In the genomic region with DNA sequence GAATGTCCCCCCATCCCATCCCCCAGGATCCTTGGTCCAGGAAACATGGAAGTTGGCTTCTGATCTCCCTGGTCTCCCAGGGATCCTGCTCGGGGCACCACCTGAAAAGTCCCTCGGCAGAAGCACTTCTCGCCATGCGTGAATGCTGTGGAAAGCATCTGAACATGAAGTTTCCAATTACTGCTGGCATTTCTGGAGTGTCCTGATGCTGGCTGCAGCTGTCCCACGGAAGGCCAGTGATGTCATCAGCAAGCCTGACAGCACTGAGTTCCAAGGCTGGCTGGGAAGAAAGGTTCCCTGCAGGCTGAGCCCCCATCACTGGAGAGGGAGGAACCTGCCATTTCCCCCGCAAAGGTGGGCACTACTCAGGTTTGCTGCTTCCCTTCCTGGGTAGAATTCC, we compare ENCODE assay signal across 1 cellular context.
TF ChIP-seq lines count a peak whose summit lies in the region.

No MANE protein-coding gene starts in this region.

TF ChIP-seq in HEK293, 187 proteins besides CTCF, POLR2A, EP300 and RAD21:
- TF ChIP-seq ZBTB11 (tag by site-specific recombination; conservative IDR thresholded peaks at IDR 0.05; ENCODE audit: low read depth), result no peak
- TF ChIP-seq ZNF513 (tag by site-specific recombination; IDR thresholded peaks at IDR 0.05), result no peak
- TF ChIP-seq ZNF830 (tag by site-specific recombination; IDR thresholded peaks at IDR 0.05; ENCODE audit: low read depth), result no peak
- TF ChIP-seq ZNF664 (tag by site-specific recombination; IDR thresholded peaks at IDR 0.05), result no peak
- TF ChIP-seq ATF2 (tag by site-specific recombination; IDR thresholded peaks at IDR 0.05; ENCODE audit: low read depth), result 0 out of 2 replicates have a peak, but pooled peaks have one; percentile 39
